ENCODE assay signal across 25 cellular contexts in genomic region chr3:192836469-192836820, GRCh38.
DNase-seq lines count a peak whose midpoint lies in the region; ATAC-seq and TF ChIP-seq lines count a peak whose summit lies in the region.
"Had no signal": no experiment of that assay in that cellular context is flagged by ENCODE, and none has a peak within 500 bp of the region (broad histone marks: within the 10 kb centered on the region; RNA-seq: fewer than 3 reads in every experiment).

No MANE protein-coding gene starts in this region.

- CTCF ChIA-PET in A673 (lab: Charles Lee) = no interaction called here

- intact Hi-C loops in A673 (cut with micrococcal nuclease; ENCODE audit: unreplicated experiment) = no loop called here

- H3K27me3 ChIP-seq in A673 (replicated peaks; ENCODE audit: insufficient read depth, low read depth, low read length, poor library complexity) (no peaks in the 10 kb centered on the region), GM06990 (replicated peaks; ENCODE audit: control insufficient read depth, insufficient read depth, low read length) (no peaks in the 10 kb centered on the region), adipocyte (replicated peaks; ENCODE audit: control insufficient read depth, insufficient read depth, low read length) (no peaks in the 10 kb centered on the region), foreskin keratinocyte (no peaks in the 10 kb centered on the region)
- H3K27me3 ChIP-seq: SJCRH30, tibial artery had no signal

- no peak for ATAC-seq in GM21786 (IDR thresholded peaks at IDR 0.05; ENCODE audit: unreplicated experiment)
- ATAC-seq in foreskin keratinocyte = no peak
- ATAC-seq: naive thymus-derived CD4-positive, alpha-beta T cell; T-helper 17 cell had no signal

- no peaks in the 10 kb centered on the region for H3K9me3 Mint-ChIP-seq in nephron
- H3K9me3 Mint-ChIP-seq: naive thymus-derived CD4-positive, alpha-beta T cell had no signal

- peaks cover 29% of the 10 kb centered on the region for H3K4me1 ChIP-seq in A673 (ENCODE audit: insufficient read depth, low read length, poor library complexity, severe bottlenecking)
- peaks cover 45% of the 10 kb centered on the region for H3K4me1 ChIP-seq in adipocyte (ENCODE audit: control insufficient read depth, insufficient read depth, low read length)
- H3K4me1 ChIP-seq in foreskin keratinocyte = peaks cover 20% of the 10 kb centered on the region

- TF ChIP-seq CTCF in A673 (conservative IDR thresholded peaks at IDR 0.05; ENCODE audit: low read depth, low read length) (no peak), GM06990 (IDR thresholded peaks at IDR 0.05; ENCODE audit: insufficient read depth, low read length, poor library complexity, severe bottlenecking) (no peak), nephron (IDR thresholded peaks at IDR 0.05; ENCODE audit: unreplicated experiment in 3 of 3) (no peak), foreskin keratinocyte (conservative IDR thresholded peaks at IDR 0.05) (no peak)

- H3K9me3 ChIP-seq in A673 (ENCODE audit: low read depth, low read length, poor library complexity, severe bottlenecking) (no peaks in the 10 kb centered on the region), adipocyte (ENCODE audit: control insufficient read depth, low read length) (no peaks in the 10 kb centered on the region)
- H3K9me3 ChIP-seq: SJCRH30, tibial artery had no signal

- peak overlapping the region; percentile 52 for H3K9ac ChIP-seq in adipocyte (ENCODE audit: low read length)

- H3K4me1 Mint-ChIP-seq in nephron = peaks cover 64% of the 10 kb centered on the region

- H3K36me3 Mint-ChIP-seq in nephron (ENCODE audit: low read depth) = peaks cover 9% of the 10 kb centered on the region

- H3K36me3 ChIP-seq in A673 (ENCODE audit: insufficient read depth, low read length, poor library complexity, severe bottlenecking) = no peaks in the 10 kb centered on the region
- H3K36me3 ChIP-seq in GM06990 (ENCODE audit: control insufficient read depth, insufficient read depth, low read length) = no peaks in the 10 kb centered on the region
- no peaks in the 10 kb centered on the region for H3K36me3 ChIP-seq in adipocyte (ENCODE audit: control insufficient read depth, insufficient read depth, low read length, severe bottlenecking)
- H3K36me3 ChIP-seq: SJCRH30, tibial artery had no signal

- H3K27me3 Mint-ChIP-seq in nephron (ENCODE audit: low read depth) = no peaks in the 10 kb centered on the region
- H3K27me3 Mint-ChIP-seq: T-helper 17 cell had no signal

- POLR2A ChIA-PET in A673 (lab: Charles Lee; ENCODE audit: low non-redundant PET) = no interaction called here

- no TSS peak for BruUV-seq in A673 (replicated peaks; lab: Mats Ljungman, UMichigan)

- H3K4me3 ChIP-seq in A673 (ENCODE audit: low read depth, low read length, poor library complexity, severe bottlenecking) (no peak overlapping the region), GM06990 (replicated peaks; ENCODE audit: low read depth, low read length) (no peak overlapping the region), adipocyte (ENCODE audit: low read length) (peak overlapping the region; percentile 39)
- H3K4me3 ChIP-seq: SJCRH30, tibial artery had no signal

- DNase-seq in A673 (ENCODE audit: low spot score) (no peak), GM06990 (ENCODE audit: extremely low read depth, insufficient read length) (peak; percentile 45), adipocyte (ENCODE audit: low read depth) (no peak), cerebellar nuclear complex (lab: John Stamatoyannopoulos, UW) (no peak), OCI-M2 (lab: John Stamatoyannopoulos, UW; ENCODE audit: unreplicated experiment) (no peak), foreskin keratinocyte (no peak)
- DNase-seq: activated CD4-positive, alpha-beta T cell treated with anti-CD3 and anti-CD28 coated beads for 48 hours; activated naive CD4-positive, alpha-beta T cell treated with anti-CD3 and anti-CD28 coated beads, Interleukin-2, amount 10 ng/mL, durations not matched to agents 7 days and 5 days; activated T-cell treated with anti-CD3 and anti-CD28 coated beads, Interleukin-2, amount 50 U/mL, for 48 hours; aorta; caudate nucleus; head of caudate nucleus; KBM-7; MM.1S; NCI-H1436; occipital lobe; SJCRH30; stimulated activated CD4-positive, alpha-beta T cell treated with anti-CD3 and anti-CD28 coated beads, Interleukin-12 subunit alpha, Interleukin-12 subunit beta, amount 100 ng/mL, for 4 hours; stimulated activated CD4-positive, alpha-beta T cell treated with anti-CD3 and anti-CD28 coated beads, Interleukin-4, amount 100 ng/mL, for 24 hours; stimulated activated naive CD4-positive, alpha-beta T cell treated with Interleukin-2 at 50 U/mL for 16 hours; T-helper 17 cell; tibial artery had no signal

- H3K27ac Mint-ChIP-seq in nephron = peak overlapping the region; percentile 54 to 92 (median 78)
- H3K27ac Mint-ChIP-seq: T-helper 17 cell had no signal

- no peak overlapping the region for H3K4me3 Mint-ChIP-seq in nephron
- H3K4me3 Mint-ChIP-seq: activated naive CD4-positive, alpha-beta T cell treated with anti-CD3 and anti-CD28 coated beads, Interleukin-2, amount 10 ng/mL, durations not matched to agents 7 days and 5 days; naive thymus-derived CD4-positive, alpha-beta T cell; T-helper 17 cell had no signal

- H3K27ac ChIP-seq in A673 (ENCODE audit: low read depth, low read length, poor library complexity, severe bottlenecking) = peak overlapping the region; percentile 46
- H3K27ac ChIP-seq in foreskin keratinocyte = no peak overlapping the region
- H3K27ac ChIP-seq: SJCRH30, tibial artery had no signal
